8 cellular contexts compared by ENCODE assay signal in the genomic region with DNA sequence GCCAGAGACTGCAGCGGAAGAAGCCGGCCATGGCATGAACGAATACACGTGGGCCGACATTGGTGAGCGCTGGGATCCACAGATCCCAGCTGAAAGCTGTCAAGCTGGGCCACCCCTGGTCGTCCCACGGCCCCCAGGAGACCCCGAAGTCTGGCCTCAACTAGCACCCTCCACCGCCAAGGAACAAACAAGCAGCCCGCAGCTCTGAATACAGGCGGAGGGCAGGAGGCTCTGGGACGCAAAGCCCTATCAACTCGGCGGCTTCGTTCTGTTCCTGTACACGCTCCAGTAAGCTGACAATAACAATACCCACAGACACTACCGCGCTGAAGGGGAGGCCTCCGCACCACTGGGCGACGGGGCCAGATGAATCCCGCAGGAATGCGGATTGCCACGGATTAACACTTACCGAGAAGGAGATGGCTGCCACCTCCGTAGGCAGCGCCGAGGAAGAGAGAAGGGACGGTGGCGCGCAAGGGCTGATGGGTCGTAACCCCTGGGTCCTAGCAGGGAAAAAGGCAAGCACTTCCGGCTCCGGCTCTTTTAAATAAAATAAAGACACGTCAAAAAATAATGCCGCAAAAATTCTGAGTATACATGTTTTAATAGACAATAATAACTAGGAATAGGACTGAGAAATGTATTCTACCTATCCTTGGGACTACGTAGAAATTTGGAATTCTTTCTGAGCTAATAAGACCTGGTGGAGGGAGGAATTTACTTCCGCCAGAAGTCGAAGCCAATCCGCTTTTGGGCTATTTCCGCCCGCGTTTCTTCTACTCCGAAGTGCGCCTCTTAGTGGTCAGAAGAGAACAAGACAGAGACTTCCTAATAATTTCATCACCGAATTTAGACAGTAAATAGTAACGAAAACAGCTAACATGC. TPM values are rescaled to one million over a fixed set of nuclear protein-coding genes. Genes with fewer than 3 reads are reported as not detected.
DNase-seq lines count a peak whose midpoint lies in the region; ATAC-seq, FAIRE-seq and TF ChIP-seq lines count a peak whose summit lies in the region.

RPL32 (minus strand) TSS at position 481 of the 885 bp plus-strand sequence. CDS start 1,328 bp downstream, outside the sequence.

- FAIRE-seq in H54 (lab: Jason Lieb, UNC), result peak; percentile 45

- no peaks in the 10 kb centered on the region for H3K27me3 Mint-ChIP-seq in activated T-helper 2 cell treated with anti-CD3 and anti-CD28 coated beads, Interferon-gamma antibody, Interleukin-2, Interleukin-4, amounts not matched to agents 10 μg/mL and 5 μg/mL and 100 μg/mL, durations not matched to agents 14 hours and 24 hours and 36 hours (ENCODE audit: low read depth)
- H3K27me3 Mint-ChIP-seq in natural killer cell treated with Interleukin-12 subunit alpha and Interleukin-12 subunit beta and Interleukin-15 and Interleukin-18, amount 100 ng/mL, for 72 hours, result no peaks in the 10 kb centered on the region

- H3K36me3 Mint-ChIP-seq in activated T-helper 2 cell treated with anti-CD3 and anti-CD28 coated beads, Interferon-gamma antibody, Interleukin-2, Interleukin-4, amounts not matched to agents 10 μg/mL and 5 μg/mL and 100 μg/mL, durations not matched to agents 14 hours and 24 hours and 36 hours (ENCODE audit: low read depth), result peaks cover 53% of the 10 kb centered on the region
- H3K36me3 Mint-ChIP-seq in natural killer cell treated with Interleukin-12 subunit alpha and Interleukin-12 subunit beta and Interleukin-15 and Interleukin-18, amount 100 ng/mL, for 72 hours, result peaks cover 41% of the 10 kb centered on the region

- peaks cover 48% of the 10 kb centered on the region for H3K36me3 ChIP-seq in RWPE2 (ENCODE audit: low read depth)

- H3K4me3 ChIP-seq in RWPE2 (ENCODE audit: severe bottlenecking) (peak within 1 kb of the TSS; percentile 81), fibroblast of pulmonary artery (replicated peaks; ENCODE audit: low read depth, low read length) (peak within 1 kb of the TSS; percentile 67)

- H3K9me3 Mint-ChIP-seq in activated T-helper 2 cell treated with anti-CD3 and anti-CD28 coated beads, Interferon-gamma antibody, Interleukin-2, Interleukin-4, amounts not matched to agents 10 μg/mL and 5 μg/mL and 100 μg/mL, durations not matched to agents 14 hours and 24 hours and 36 hours, result no peaks in the 10 kb centered on the region
- no peaks in the 10 kb centered on the region for H3K9me3 Mint-ChIP-seq in natural killer cell treated with Interleukin-12 subunit alpha and Interleukin-12 subunit beta and Interleukin-15 and Interleukin-18, amount 100 ng/mL, for 72 hours

- intact Hi-C loops in activated T-helper 2 cell treated with anti-CD3 and anti-CD28 coated beads, Interferon-gamma antibody, Interleukin-2, Interleukin-4, amounts not matched to agents 10 μg/mL and 5 μg/mL and 100 μg/mL, durations not matched to agents 14 hours and 24 hours and 36 hours (cut with micrococcal nuclease), result loop anchor here (1.0 kb wide), 1 partner anchor 177 kb away; the partner anchor contains the start of gene RAF1

- peak within 1 kb of the TSS; percentile 72 for H3K27ac ChIP-seq in RWPE2 (ENCODE audit: poor library complexity, severe bottlenecking)

- H3K27me3 ChIP-seq in RWPE2 (ENCODE audit: insufficient read depth, poor library complexity, severe bottlenecking), result no peaks in the 10 kb centered on the region

- peak within 1 kb of the TSS; percentile 97 for H3K4me3 Mint-ChIP-seq in activated T-helper 2 cell treated with anti-CD3 and anti-CD28 coated beads, Interferon-gamma antibody, Interleukin-2, Interleukin-4, amounts not matched to agents 10 μg/mL and 5 μg/mL and 100 μg/mL, durations not matched to agents 14 hours and 24 hours and 36 hours (ENCODE audit: low read depth)
- peak within 1 kb of the TSS; percentile 93 for H3K4me3 Mint-ChIP-seq in natural killer cell treated with Interleukin-12 subunit alpha and Interleukin-12 subunit beta and Interleukin-15 and Interleukin-18, amount 100 ng/mL, for 72 hours

- peak within 1 kb of the TSS; percentile 100 for H3K27ac Mint-ChIP-seq in activated T-helper 2 cell treated with anti-CD3 and anti-CD28 coated beads, Interferon-gamma antibody, Interleukin-2, Interleukin-4, amounts not matched to agents 10 μg/mL and 5 μg/mL and 100 μg/mL, durations not matched to agents 14 hours and 24 hours and 36 hours
- H3K27ac Mint-ChIP-seq in natural killer cell treated with Interleukin-12 subunit alpha and Interleukin-12 subunit beta and Interleukin-15 and Interleukin-18, amount 100 ng/mL, for 72 hours, result peak within 1 kb of the TSS; percentile 99 to 100

- peak; percentile 96 for TF ChIP-seq POLR2A in H54 (IDR thresholded peaks at IDR 0.05; ENCODE audit: low read depth, low read length)

- H3K9me3 ChIP-seq in RWPE2 (ENCODE audit: severe bottlenecking), result no peaks in the 10 kb centered on the region

- peak; percentile 96 for DNase-seq in ELR (ENCODE audit: low read depth)
- DNase-seq in H54 (ENCODE audit: insufficient read length, low spot score), result peak; percentile 63
- peak; percentile 96 for DNase-seq in LoVo (ENCODE audit: low spot score)
- peak; percentile 83 for DNase-seq in RWPE2 (ENCODE audit: low spot score)
- peak; percentile 82 for DNase-seq in activated T-helper 2 cell treated with anti-CD3 and anti-CD28 coated beads, Interferon-gamma antibody, Interleukin-2, Interleukin-4, amounts not matched to agents 10 μg/mL and 5 μg/mL and 100 μg/mL, durations not matched to agents 14 hours and 24 hours and 36 hours (ENCODE audit: low spot score)
- DNase-seq in fibroblast of pulmonary artery (ENCODE audit: low read depth), result peak; percentile 98
- DNase-seq in natural killer cell treated with Interleukin-12 subunit alpha and Interleukin-12 subunit beta and Interleukin-15 and Interleukin-18, amount 100 ng/mL, for 72 hours (ENCODE audit: low spot score), result peak; percentile 86
- DNase-seq in stimulated activated naive CD8-positive, alpha-beta T cell treated with anti-CD3 and anti-CD28 coated beads, Interleukin-15, Interleukin-2, amounts not matched to agents 100 U/mL and 50 U/mL, for 24 hours, result peak; percentile 82

- peaks cover 21% of the 10 kb centered on the region for H3K4me1 ChIP-seq in RWPE2 (ENCODE audit: insufficient read depth, poor library complexity, severe bottlenecking)

- TF ChIP-seq CTCF in RWPE2 (IDR thresholded peaks at IDR 0.05; ENCODE audit: poor library complexity, severe bottlenecking) (peak; percentile 96), fibroblast of pulmonary artery (IDR thresholded peaks at IDR 0.05; ENCODE audit: low read length, missing control alignments) (peak; percentile 86)

- H3K4me1 Mint-ChIP-seq in activated T-helper 2 cell treated with anti-CD3 and anti-CD28 coated beads, Interferon-gamma antibody, Interleukin-2, Interleukin-4, amounts not matched to agents 10 μg/mL and 5 μg/mL and 100 μg/mL, durations not matched to agents 14 hours and 24 hours and 36 hours (ENCODE audit: low read depth), result peaks cover 47% of the 10 kb centered on the region
- peaks cover 42 to 44% of the 10 kb centered on the region in 2 donors for H3K4me1 Mint-ChIP-seq in natural killer cell treated with Interleukin-12 subunit alpha and Interleukin-12 subunit beta and Interleukin-15 and Interleukin-18, amount 100 ng/mL, for 72 hours (ENCODE audit: low read depth in 2 of 2)

- ATAC-seq in RWPE2 (ENCODE audit: low read depth), result peak; percentile 76
- peak; percentile 94 to 97 for ATAC-seq in natural killer cell treated with Interleukin-12 subunit alpha and Interleukin-12 subunit beta and Interleukin-15 and Interleukin-18, amount 100 ng/mL, for 72 hours
- ATAC-seq in stimulated activated naive CD8-positive, alpha-beta T cell treated with anti-CD3 and anti-CD28 coated beads, Interleukin-15, Interleukin-2, amounts not matched to agents 100 U/mL and 50 U/mL, for 24 hours, result peak; percentile 86

RNA-seq across cellular contexts. Expression of gene RPL32, which starts in this region (rescaled TPM):
- total RNA-seq in activated T-helper 2 cell treated with anti-CD3 and anti-CD28 coated beads, Interferon-gamma antibody, Interleukin-2, Interleukin-4, amounts not matched to agents 10 μg/mL and 5 μg/mL and 100 μg/mL, durations not matched to agents 14 hours and 24 hours and 36 hours, result 2,046 and 2,053 TPM in 2 replicates
- total RNA-seq in natural killer cell treated with Interleukin-12 subunit alpha and Interleukin-12 subunit beta and Interleukin-15 and Interleukin-18, amount 100 ng/mL, for 72 hours, result 1,000 to 10,000 TPM; 1,132 to 1,133 TPM

Comparison
In these comparisons a context has a peak if more than half of its experiments do, and no peak if none do; other contexts are left out.
1. Peak in every context shown above with its lines: DNase-seq, ATAC-seq, H3K4me3 ChIP-seq and H3K27ac ChIP-seq.